Comparison of ENCODE assay signal across 18 cellular contexts in the genomic region with DNA sequence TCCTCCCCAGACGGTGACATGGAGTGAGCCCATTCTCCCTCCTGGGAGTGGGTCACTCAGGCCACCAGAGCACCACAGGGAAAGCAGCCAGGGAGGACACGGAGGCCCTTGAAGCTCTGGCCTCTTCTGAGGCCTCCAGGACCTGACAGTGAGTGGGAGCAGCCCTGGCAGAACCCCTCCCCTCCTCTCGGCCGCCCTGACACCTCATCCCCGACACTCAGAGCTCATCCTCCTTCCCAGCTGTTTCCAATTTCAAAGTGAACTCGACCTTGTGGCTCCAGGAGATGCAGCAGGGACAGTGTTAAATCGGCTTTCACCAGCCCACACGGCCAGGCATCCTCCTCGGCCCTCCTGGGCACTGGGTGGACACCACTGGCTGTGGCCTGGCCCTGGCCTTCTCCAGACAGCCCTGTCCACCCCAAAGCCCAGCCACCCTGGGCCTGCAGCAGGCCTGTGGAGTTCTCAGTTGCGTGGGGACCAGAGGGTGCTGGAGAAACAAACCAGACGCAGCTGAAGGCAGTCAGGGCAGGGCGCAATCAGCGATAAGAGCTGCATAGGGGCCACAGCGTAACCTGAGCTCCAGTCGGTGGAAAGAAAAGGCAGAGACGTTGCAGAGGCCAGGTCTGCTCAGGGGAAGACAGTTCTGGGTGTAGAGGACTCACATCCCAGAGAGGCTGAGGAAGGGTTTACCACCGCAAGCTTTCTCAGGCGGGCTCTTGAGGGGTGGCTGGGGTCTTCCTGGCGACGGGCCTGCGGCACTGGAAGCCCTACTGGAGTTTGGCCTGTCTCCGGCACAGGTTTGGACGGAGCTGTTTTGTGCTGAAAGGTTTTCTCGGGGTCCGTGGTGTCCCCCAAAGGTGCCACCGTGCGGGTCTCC. TPM values are rescaled to one million over a fixed set of nuclear protein-coding genes. Genes with fewer than 3 reads are reported as not detected.
A peak's percentile ranks its signal among the peaks of the same experiment; 100 is the strongest.
DNase-seq lines count a peak whose midpoint lies in the region; ATAC-seq and TF ChIP-seq lines count a peak whose summit lies in the region.
"Had no signal": no experiment of that assay in that cellular context is flagged by ENCODE, and none has a peak within 500 bp of the region (broad histone marks: within the 10 kb centered on the region; RNA-seq: fewer than 3 reads in every experiment).

No MANE protein-coding gene starts in this region.

- TF ChIP-seq POLR2A in ovary (IDR thresholded peaks at IDR 0.05) = no peak

- H3K9me3 ChIP-seq in left ventricle myocardium inferior (replicated peaks) (no peaks in the 10 kb centered on the region), ovary (no peaks in the 10 kb centered on the region)
- H3K9me3 ChIP-seq: psoas muscle, SJSA1 had no signal

- H3K27ac ChIP-seq in left ventricle myocardium inferior (replicated peaks) = peak overlapping the region; percentile 90
- H3K27ac ChIP-seq in ovary = no peak overlapping the region
- no peak overlapping the region for H3K27ac ChIP-seq in foreskin keratinocyte
- H3K27ac ChIP-seq: psoas muscle, SJSA1 had no signal

- intact Hi-C loops in left ventricle myocardium inferior (cut with micrococcal nuclease) (no loop called here), ovary (cut with DNase I) (no loop called here)

- H3K36me3 ChIP-seq in left ventricle myocardium inferior (peaks cover 34% of the 10 kb centered on the region), ovary (no peaks in the 10 kb centered on the region)

- no peak for TF ChIP-seq EP300 in ovary (IDR thresholded peaks at IDR 0.05)

- WGBS in ovary, 3 donors = 53 to 57% (median 56%) methylated on average over 27 of the region's 27 CpGs

- ATAC-seq in SK-N-SH treated with all-trans-retinoic acid at 6 μM for 48 hours (peak; percentile 22; the same call in 2 of the 3 replicates), foreskin keratinocyte (no peak)
- ATAC-seq: esophagus mucosa, GM12878, psoas muscle had no signal

- H3K4me3 ChIP-seq in left ventricle myocardium inferior = peak overlapping the region; percentile 41
- no peak overlapping the region for H3K4me3 ChIP-seq in ovary
- H3K4me3 ChIP-seq: GM12878, psoas muscle, SJSA1 had no signal

- H3K27me3 ChIP-seq in left ventricle myocardium inferior (ENCODE audit: low read depth) (no peaks in the 10 kb centered on the region), ovary (no peaks in the 10 kb centered on the region), foreskin keratinocyte (no peaks in the 10 kb centered on the region)
- H3K27me3 ChIP-seq: SJSA1 had no signal

- H3K4me1 ChIP-seq in left ventricle myocardium inferior (peaks cover 22% of the 10 kb centered on the region), ovary (ENCODE audit: insufficient read depth) (no peaks in the 10 kb centered on the region), foreskin keratinocyte (no peaks in the 10 kb centered on the region)
- H3K4me1 ChIP-seq: psoas muscle, SJSA1 had no signal

- DNase-seq in ELF-1 (ENCODE audit: low read depth, low spot score) = peak; percentile 67
- peak; percentile 78 for DNase-seq in left ventricle myocardium inferior
- DNase-seq in ovary = peak in 4 of 5 donors; percentile 28 to 61 (median 34)
- no peak for DNase-seq in HuH-7 (ENCODE audit: low spot score)
- DNase-seq in foreskin keratinocyte = no peak
- no peak for DNase-seq in SHP77 (lab: John Stamatoyannopoulos, UW)
- no peak for DNase-seq in NK-92 treated with Interleukin-12 subunit alpha and Interleukin-12 subunit beta, amount 100 ng/mL, for 24 hours (lab: John Stamatoyannopoulos, UW)
- DNase-seq: activated CD8-positive, alpha-beta memory T cell treated with anti-CD3 and anti-CD28 coated beads, Interleukin-2, amount 50 U/mL, for 48 hours; DND-41; KG1; NCI-H1436; NCI-H748 treated with DMSO at 0.1 percent for 48 hours; stimulated activated naive CD4-positive, alpha-beta T cell treated with Interleukin-2 at 50 U/mL for 16 hours had no signal

- TF ChIP-seq CTCF in left ventricle myocardium inferior (IDR thresholded peaks at IDR 0.05; ENCODE audit: borderline replicate concordance) (no peak), ovary (IDR thresholded peaks at IDR 0.05) (no peak), foreskin keratinocyte (conservative IDR thresholded peaks at IDR 0.05) (no peak)

TF ChIP-seq in SK-N-SH treated with all-trans-retinoic acid at 6 μM for 48 hours, 23 proteins besides CTCF, POLR2A, EP300 and RAD21:
- peak; percentile 46; the same call in 1 of the 2 replicates for TF ChIP-seq TCF4 (CRISPR knock-in tag; IDR thresholded peaks at IDR 0.05; ENCODE audit: borderline replicate concordance)
- TF ChIP-seq, protein P1, sequence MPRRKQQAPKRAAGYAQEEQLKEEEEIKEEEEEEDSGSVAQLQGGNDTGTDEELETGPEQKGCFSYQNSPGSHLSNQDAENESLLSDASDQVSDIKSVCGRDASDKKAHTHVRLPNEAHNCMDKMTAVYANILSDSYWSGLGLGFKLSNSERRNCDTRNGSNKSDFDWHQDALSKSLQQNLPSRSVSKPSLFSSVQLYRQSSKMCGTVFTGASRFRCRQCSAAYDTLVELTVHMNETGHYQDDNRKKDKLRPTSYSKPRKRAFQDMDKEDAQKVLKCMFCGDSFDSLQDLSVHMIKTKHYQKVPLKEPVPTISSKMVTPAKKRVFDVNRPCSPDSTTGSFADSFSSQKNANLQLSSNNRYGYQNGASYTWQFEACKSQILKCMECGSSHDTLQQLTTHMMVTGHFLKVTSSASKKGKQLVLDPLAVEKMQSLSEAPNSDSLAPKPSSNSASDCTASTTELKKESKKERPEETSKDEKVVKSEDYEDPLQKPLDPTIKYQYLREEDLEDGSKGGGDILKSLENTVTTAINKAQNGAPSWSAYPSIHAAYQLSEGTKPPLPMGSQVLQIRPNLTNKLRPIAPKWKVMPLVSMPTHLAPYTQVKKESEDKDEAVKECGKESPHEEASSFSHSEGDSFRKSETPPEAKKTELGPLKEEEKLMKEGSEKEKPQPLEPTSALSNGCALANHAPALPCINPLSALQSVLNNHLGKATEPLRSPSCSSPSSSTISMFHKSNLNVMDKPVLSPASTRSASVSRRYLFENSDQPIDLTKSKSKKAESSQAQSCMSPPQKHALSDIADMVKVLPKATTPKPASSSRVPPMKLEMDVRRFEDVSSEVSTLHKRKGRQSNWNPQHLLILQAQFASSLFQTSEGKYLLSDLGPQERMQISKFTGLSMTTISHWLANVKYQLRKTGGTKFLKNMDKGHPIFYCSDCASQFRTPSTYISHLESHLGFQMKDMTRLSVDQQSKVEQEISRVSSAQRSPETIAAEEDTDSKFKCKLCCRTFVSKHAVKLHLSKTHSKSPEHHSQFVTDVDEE (CRISPR knock-in tag; IDR thresholded peaks at IDR 0.05) = no peak
- TF ChIP-seq, protein P2, sequence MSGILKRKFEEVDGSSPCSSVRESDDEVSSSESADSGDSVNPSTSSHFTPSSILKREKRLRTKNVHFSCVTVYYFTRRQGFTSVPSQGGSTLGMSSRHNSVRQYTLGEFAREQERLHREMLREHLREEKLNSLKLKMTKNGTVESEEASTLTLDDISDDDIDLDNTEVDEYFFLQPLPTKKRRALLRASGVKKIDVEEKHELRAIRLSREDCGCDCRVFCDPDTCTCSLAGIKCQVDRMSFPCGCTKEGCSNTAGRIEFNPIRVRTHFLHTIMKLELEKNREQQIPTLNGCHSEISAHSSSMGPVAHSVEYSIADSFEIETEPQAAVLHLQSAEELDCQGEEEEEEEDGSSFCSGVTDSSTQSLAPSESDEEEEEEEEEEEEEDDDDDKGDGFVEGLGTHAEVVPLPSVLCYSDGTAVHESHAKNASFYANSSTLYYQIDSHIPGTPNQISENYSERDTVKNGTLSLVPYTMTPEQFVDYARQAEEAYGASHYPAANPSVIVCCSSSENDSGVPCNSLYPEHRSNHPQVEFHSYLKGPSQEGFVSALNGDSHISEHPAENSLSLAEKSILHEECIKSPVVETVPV (CRISPR knock-in tag; IDR thresholded peaks at IDR 0.05) = no peak
- TF ChIP-seq ZNF70 (CRISPR knock-in tag; IDR thresholded peaks at IDR 0.05) = peak; percentile 73
- no peak for TF ChIP-seq OSR1 (CRISPR knock-in tag; IDR thresholded peaks at IDR 0.05)

RNA-seq across cellular contexts. Expression of a gene that starts 27.0 kb away (rescaled TPM):
- total RNA-seq in left ventricle myocardium inferior (2.2 TPM), ovary (1 to 10 TPM in 5 of 7 donors, under 1 TPM in 2; 0.83 to 7.5 (median 3.8) TPM), foreskin keratinocyte (not detected in 2 replicates)
- polyA plus RNA-seq in ovary (1 to 10 TPM in 1 of 2 donors, not detected in 1; 3.5 TPM), foreskin keratinocyte (not detected in 2 replicates)
- total RNA-seq: SJSA1 had no signal

RNA-seq across cellular contexts. Expression of a gene that starts 30.4 kb away (rescaled TPM):
- 157 TPM for total RNA-seq in left ventricle myocardium inferior
- total RNA-seq in ovary = 1,000 to 10,000 TPM in 1 of 7 donors, 100 to 1,000 TPM in 6; 222 to 1,092 (median 831) TPM
- 100 to 1,000 TPM in 1 of 2 donors, 10 to 100 TPM in 1; 50.9 to 818 TPM for polyA plus RNA-seq in ovary
- total RNA-seq in foreskin keratinocyte = 0.04 and 0.17 TPM in 2 replicates
- 0.06 and 0.13 TPM in 2 replicates for polyA plus RNA-seq in foreskin keratinocyte

RNA-seq across cellular contexts. Expression of a gene that starts 55.9 kb away (rescaled TPM):
- total RNA-seq in left ventricle myocardium inferior = 7.0 TPM
- total RNA-seq in ovary = 10 to 100 TPM in 5 of 7 donors, 1 to 10 TPM in 2; 7.2 to 21.1 (median 14.9) TPM
- polyA plus RNA-seq in ovary = 10 to 100 TPM in 1 of 2 donors, 1 to 10 TPM in 1; 2.8 to 21.3 TPM
- total RNA-seq in foreskin keratinocyte = 7.8 and 8.9 TPM in 2 replicates
- 10.4 and 12.6 TPM in 2 replicates for polyA plus RNA-seq in foreskin keratinocyte

Comparison
In these comparisons a context has a peak if more than half of its experiments do, and no peak if none do; other contexts are left out.
1. DNase-seq: peak in ELF-1 (single experiment), left ventricle myocardium inferior (single experiment) and ovary (4 of 5); none in HuH-7 (single experiment), foreskin keratinocyte (0 of 2), SHP77 (0 of 2) and NK-92 treated with Interleukin-12 subunit alpha and Interleukin-12 subunit beta, amount 100 ng/mL, for 24 hours (single experiment).
2. RNA of a gene that starts 30.4 kb away (total RNA-seq): 222 to 1,092 TPM in ovary and 157 TPM in left ventricle myocardium inferior (single experiment); 0.04 to 0.17 TPM in foreskin keratinocyte; every median in the first group is over 100 times any median in the second.